ENCODE assay signal across 1 cellular context in the genomic region with DNA sequence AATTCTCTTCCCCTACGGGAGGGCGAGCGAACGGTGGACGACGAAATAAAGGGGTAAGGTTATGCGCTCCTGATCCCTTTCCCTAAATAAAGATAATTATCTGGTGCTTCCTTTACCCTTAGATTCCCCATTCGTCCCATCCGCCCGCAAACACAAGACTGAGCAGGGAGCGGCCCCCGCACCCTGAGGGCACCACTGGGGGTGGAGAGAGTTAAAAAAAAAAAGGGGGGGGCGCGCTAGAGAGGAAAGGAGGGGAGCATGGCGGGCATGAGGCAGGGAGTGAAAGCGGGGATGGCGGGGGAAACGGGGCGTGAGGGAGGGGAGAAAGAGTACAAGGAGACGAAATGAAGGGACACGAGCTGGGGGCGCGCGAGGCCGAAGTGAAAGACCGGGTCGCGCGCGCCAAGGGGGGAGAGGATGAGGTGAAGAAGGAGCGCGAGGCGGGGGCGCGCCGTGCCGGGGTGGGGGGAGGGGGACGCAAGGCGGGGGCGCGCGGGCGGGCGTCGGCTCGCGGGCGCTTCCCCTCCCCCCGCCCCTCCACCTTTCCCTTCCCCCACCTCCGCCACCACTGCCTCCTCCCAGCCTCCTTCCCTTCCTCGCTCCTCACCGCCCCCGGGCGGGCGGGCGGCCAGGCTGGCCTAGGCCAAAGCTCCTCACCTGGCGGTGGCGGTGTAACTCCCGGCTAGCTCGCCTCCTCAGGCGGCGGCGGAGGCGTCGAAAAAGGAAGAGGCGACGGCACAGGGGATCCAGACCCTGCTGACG.
TF ChIP-seq lines count a peak whose summit lies in the region.

No MANE protein-coding gene starts in this region.

TF ChIP-seq in K562, 482 proteins besides CTCF, POLR2A, EP300 and RAD21 (continued from another document and continues in another):
- TF ChIP-seq, protein P1, sequence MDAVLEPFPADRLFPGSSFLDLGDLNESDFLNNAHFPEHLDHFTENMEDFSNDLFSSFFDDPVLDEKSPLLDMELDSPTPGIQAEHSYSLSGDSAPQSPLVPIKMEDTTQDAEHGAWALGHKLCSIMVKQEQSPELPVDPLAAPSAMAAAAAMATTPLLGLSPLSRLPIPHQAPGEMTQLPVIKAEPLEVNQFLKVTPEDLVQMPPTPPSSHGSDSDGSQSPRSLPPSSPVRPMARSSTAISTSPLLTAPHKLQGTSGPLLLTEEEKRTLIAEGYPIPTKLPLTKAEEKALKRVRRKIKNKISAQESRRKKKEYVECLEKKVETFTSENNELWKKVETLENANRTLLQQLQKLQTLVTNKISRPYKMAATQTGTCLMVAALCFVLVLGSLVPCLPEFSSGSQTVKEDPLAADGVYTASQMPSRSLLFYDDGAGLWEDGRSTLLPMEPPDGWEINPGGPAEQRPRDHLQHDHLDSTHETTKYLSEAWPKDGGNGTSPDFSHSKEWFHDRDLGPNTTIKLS (IDR thresholded peaks at IDR 0.05; ENCODE audit: borderline replicate concordance, low read depth), result no peak
- TF ChIP-seq EGR1 (conservative IDR thresholded peaks at IDR 0.05) (peak; percentile 87), ZKSCAN1 (IDR thresholded peaks at IDR 0.05; ENCODE audit: low read depth, low read length) (no peak), NCOA6 (IDR thresholded peaks at IDR 0.05) (no peak), SMAD3 (CRISPR knock-in tag; conservative IDR thresholded peaks at IDR 0.05) (no peak), DPF2 (IDR thresholded peaks at IDR 0.05) (peak; percentile 52), KDM4B (IDR thresholded peaks at IDR 0.05; ENCODE audit: borderline replicate concordance in 2 of 2, low read depth in 1 of 2) (peak in 1 of 2 experiments; percentile 73; a peak in 1 of 4 replicates), SP2 (IDR thresholded peaks at IDR 0.05; ENCODE audit: extremely low read depth, low read depth, low read length, poor library complexity, severe bottlenecking) (peak; percentile 25), ZNF384 (IDR thresholded peaks at IDR 0.05; ENCODE audit: low read depth, low read length) (peak; percentile 58), ARNT (IDR thresholded peaks at IDR 0.05) (no peak), SMAD1 (IDR thresholded peaks at IDR 0.05; ENCODE audit: low read depth, low read length, partially characterized antibody) (peak; percentile 42), CBX3 (IDR thresholded peaks at IDR 0.05; ENCODE audit: borderline replicate concordance in 1 of 2, low read length in 2 of 2) (no peak), MTA1 (IDR thresholded peaks at IDR 0.05; ENCODE audit: borderline replicate concordance) (no peak), ZNF12 (CRISPR knock-in tag; IDR thresholded peaks at IDR 0.05) (no peak), NEUROD1 (IDR thresholded peaks at IDR 0.05; ENCODE audit: borderline replicate concordance, low read depth, low read length, partially characterized antibody) (no peak), KDM1A (IDR thresholded peaks at IDR 0.05) (peak in 1 of 2 experiments; percentile 52; a peak in 1 of 4 replicates), NCOA2 (IDR thresholded peaks at IDR 0.05; ENCODE audit: partially characterized antibody in 2 of 2) (no peak), HDAC8 (tag; IDR thresholded peaks at IDR 0.05) (no peak), ZNF347 (CRISPR knock-in tag; IDR thresholded peaks at IDR 0.05; ENCODE audit: low read depth) (no peak), LEF1 (IDR thresholded peaks at IDR 0.05) (no peak), ZNF668 (CRISPR knock-in tag; IDR thresholded peaks at IDR 0.05) (no peak), CHD4 (IDR thresholded peaks at IDR 0.05; ENCODE audit: insufficient read depth, insufficient replicate concordance, low read depth, low read length, poor library complexity, severe bottlenecking) (no peak), HNRNPUL1 (IDR thresholded peaks at IDR 0.05; ENCODE audit: low read length) (no peak), RBM39 (optimal IDR thresholded peaks at IDR 0.05; ENCODE audit: low read depth, low read length) (peak; percentile 59), MAFG (tag; conservative IDR thresholded peaks at IDR 0.05) (no peak), PHB (CRISPR knock-in tag; IDR thresholded peaks at IDR 0.05) (no peak), YY1 (IDR thresholded peaks at IDR 0.05; ENCODE audit: borderline replicate concordance in 1 of 3, control insufficient read depth in 1 of 3, extremely low read depth in 1 of 3, insufficient read depth in 3 of 3, insufficient read length in 1 of 3, insufficient replicate concordance in 2 of 3, low read depth in 1 of 3, low read length in 2 of 3) (peak in 1 of 3 experiments; percentile 65), CBX8 (IDR thresholded peaks at IDR 0.05; ENCODE audit: borderline replicate concordance, extremely low read depth, low read depth, low read length, poor library complexity, severe bottlenecking) (no peak), ZNF766 (CRISPR knock-in tag; conservative IDR thresholded peaks at IDR 0.05) (peak; percentile 58; the same call in 1 of the 2 replicates), NCOR1 (IDR thresholded peaks at IDR 0.05) (peak; percentile 60), BRF1 (IDR thresholded peaks at IDR 0.05; ENCODE audit: borderline replicate concordance, extremely low read depth, insufficient read length) (no peak), CREBBP (IDR thresholded peaks at IDR 0.05; ENCODE audit: low read depth, low read length) (no peak), SIRT6 (IDR thresholded peaks at IDR 0.05; ENCODE audit: low read depth, low read length) (no peak), GABPA (tag; conservative IDR thresholded peaks at IDR 0.05; ENCODE audit: low read depth) (0 out of 2 replicates have a peak, but pooled peaks have one; percentile 3), KAT7 (CRISPR knock-in tag; IDR thresholded peaks at IDR 0.05; ENCODE audit: borderline replicate concordance) (no peak), ZNF507 (tag; conservative IDR thresholded peaks at IDR 0.05) (no peak), CBX2 (IDR thresholded peaks at IDR 0.05; ENCODE audit: insufficient read depth, low read length, poor library complexity, severe bottlenecking) (no peak)
- TF ChIP-seq, protein P2, sequence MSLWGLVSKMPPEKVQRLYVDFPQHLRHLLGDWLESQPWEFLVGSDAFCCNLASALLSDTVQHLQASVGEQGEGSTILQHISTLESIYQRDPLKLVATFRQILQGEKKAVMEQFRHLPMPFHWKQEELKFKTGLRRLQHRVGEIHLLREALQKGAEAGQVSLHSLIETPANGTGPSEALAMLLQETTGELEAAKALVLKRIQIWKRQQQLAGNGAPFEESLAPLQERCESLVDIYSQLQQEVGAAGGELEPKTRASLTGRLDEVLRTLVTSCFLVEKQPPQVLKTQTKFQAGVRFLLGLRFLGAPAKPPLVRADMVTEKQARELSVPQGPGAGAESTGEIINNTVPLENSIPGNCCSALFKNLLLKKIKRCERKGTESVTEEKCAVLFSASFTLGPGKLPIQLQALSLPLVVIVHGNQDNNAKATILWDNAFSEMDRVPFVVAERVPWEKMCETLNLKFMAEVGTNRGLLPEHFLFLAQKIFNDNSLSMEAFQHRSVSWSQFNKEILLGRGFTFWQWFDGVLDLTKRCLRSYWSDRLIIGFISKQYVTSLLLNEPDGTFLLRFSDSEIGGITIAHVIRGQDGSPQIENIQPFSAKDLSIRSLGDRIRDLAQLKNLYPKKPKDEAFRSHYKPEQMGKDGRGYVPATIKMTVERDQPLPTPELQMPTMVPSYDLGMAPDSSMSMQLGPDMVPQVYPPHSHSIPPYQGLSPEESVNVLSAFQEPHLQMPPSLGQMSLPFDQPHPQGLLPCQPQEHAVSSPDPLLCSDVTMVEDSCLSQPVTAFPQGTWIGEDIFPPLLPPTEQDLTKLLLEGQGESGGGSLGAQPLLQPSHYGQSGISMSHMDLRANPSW (CRISPR knock-in tag; IDR thresholded peaks at IDR 0.05), result no peak
- TF ChIP-seq, protein P3, sequence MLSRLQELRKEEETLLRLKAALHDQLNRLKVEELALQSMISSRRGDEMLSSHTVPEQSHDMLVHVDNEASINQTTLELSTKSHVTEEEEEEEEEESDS (CRISPR knock-in tag; IDR thresholded peaks at IDR 0.05), result no peak
- TF ChIP-seq, protein P4, sequence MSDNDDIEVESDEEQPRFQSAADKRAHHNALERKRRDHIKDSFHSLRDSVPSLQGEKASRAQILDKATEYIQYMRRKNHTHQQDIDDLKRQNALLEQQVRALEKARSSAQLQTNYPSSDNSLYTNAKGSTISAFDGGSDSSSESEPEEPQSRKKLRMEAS (CRISPR knock-in tag; IDR thresholded peaks at IDR 0.05), result peak; percentile 46; the same call in 1 of the 2 replicates
- TF ChIP-seq, protein P5, sequence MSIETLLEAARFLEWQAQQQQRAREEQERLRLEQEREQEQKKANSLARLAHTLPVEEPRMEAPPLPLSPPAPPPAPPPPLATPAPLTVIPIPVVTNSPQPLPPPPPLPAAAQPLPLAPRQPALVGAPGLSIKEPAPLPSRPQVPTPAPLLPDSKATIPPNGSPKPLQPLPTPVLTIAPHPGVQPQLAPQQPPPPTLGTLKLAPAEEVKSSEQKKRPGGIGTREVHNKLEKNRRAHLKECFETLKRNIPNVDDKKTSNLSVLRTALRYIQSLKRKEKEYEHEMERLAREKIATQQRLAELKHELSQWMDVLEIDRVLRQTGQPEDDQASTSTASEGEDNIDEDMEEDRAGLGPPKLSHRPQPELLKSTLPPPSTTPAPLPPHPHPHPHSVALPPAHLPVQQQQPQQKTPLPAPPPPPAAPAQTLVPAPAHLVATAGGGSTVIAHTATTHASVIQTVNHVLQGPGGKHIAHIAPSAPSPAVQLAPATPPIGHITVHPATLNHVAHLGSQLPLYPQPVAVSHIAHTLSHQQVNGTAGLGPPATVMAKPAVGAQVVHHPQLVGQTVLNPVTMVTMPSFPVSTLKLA (conservative IDR thresholded peaks at IDR 0.05), result peak in 1 of 2 experiments; percentile 59; a peak in 2 of 4 replicates
- TF ChIP-seq, protein P6, sequence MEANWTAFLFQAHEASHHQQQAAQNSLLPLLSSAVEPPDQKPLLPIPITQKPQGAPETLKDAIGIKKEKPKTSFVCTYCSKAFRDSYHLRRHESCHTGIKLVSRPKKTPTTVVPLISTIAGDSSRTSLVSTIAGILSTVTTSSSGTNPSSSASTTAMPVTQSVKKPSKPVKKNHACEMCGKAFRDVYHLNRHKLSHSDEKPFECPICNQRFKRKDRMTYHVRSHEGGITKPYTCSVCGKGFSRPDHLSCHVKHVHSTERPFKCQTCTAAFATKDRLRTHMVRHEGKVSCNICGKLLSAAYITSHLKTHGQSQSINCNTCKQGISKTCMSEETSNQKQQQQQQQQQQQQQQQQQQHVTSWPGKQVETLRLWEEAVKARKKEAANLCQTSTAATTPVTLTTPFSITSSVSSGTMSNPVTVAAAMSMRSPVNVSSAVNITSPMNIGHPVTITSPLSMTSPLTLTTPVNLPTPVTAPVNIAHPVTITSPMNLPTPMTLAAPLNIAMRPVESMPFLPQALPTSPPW (CRISPR knock-in tag; IDR thresholded peaks at IDR 0.05), result peak; percentile 97
- TF ChIP-seq, protein P7, sequence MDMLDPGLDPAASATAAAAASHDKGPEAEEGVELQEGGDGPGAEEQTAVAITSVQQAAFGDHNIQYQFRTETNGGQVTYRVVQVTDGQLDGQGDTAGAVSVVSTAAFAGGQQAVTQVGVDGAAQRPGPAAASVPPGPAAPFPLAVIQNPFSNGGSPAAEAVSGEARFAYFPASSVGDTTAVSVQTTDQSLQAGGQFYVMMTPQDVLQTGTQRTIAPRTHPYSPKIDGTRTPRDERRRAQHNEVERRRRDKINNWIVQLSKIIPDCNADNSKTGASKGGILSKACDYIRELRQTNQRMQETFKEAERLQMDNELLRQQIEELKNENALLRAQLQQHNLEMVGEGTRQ (CRISPR knock-in tag; IDR thresholded peaks at IDR 0.05), result no peak
- TF ChIP-seq, protein P8, sequence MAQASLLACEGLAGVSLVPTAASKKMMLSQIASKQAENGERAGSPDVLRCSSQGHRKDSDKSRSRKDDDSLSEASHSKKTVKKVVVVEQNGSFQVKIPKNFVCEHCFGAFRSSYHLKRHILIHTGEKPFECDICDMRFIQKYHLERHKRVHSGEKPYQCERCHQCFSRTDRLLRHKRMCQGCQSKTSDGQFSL (CRISPR knock-in tag; IDR thresholded peaks at IDR 0.05), result peak; percentile 76
- TF ChIP-seq, protein P8 (tag; IDR thresholded peaks at IDR 0.05), result peak in 1 of 2 experiments; percentile 86; a peak in 2 of 4 replicates
- TF ChIP-seq, protein P9, sequence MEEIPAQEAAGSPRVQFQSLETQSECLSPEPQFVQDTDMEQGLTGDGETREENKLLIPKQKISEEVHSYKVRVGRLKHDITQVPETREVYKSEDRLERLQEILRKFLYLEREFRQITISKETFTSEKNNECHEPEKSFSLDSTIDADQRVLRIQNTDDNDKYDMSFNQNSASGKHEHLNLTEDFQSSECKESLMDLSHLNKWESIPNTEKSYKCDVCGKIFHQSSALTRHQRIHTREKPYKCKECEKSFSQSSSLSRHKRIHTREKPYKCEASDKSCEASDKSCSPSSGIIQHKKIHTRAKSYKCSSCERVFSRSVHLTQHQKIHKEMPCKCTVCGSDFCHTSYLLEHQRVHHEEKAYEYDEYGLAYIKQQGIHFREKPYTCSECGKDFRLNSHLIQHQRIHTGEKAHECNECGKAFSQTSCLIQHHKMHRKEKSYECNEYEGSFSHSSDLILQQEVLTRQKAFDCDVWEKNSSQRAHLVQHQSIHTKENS (CRISPR knock-in tag; IDR thresholded peaks at IDR 0.05), result no peak
- TF ChIP-seq, protein P10, sequence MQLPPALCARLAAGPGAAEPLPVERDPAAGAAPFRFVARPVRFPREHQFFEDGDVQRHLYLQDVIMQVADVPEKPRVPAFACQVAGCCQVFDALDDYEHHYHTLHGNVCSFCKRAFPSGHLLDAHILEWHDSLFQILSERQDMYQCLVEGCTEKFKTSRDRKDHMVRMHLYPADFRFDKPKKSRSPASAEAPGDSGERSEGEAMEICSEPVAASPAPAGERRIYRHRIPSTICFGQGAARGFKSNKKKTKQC (CRISPR knock-in tag; IDR thresholded peaks at IDR 0.05), result peak; percentile 51; the same call in 1 of the 2 replicates
- TF ChIP-seq, protein P11, sequence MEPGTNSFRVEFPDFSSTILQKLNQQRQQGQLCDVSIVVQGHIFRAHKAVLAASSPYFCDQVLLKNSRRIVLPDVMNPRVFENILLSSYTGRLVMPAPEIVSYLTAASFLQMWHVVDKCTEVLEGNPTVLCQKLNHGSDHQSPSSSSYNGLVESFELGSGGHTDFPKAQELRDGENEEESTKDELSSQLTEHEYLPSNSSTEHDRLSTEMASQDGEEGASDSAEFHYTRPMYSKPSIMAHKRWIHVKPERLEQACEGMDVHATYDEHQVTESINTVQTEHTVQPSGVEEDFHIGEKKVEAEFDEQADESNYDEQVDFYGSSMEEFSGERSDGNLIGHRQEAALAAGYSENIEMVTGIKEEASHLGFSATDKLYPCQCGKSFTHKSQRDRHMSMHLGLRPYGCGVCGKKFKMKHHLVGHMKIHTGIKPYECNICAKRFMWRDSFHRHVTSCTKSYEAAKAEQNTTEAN (CRISPR knock-in tag; IDR thresholded peaks at IDR 0.05), result no peak
- TF ChIP-seq, protein P12, sequence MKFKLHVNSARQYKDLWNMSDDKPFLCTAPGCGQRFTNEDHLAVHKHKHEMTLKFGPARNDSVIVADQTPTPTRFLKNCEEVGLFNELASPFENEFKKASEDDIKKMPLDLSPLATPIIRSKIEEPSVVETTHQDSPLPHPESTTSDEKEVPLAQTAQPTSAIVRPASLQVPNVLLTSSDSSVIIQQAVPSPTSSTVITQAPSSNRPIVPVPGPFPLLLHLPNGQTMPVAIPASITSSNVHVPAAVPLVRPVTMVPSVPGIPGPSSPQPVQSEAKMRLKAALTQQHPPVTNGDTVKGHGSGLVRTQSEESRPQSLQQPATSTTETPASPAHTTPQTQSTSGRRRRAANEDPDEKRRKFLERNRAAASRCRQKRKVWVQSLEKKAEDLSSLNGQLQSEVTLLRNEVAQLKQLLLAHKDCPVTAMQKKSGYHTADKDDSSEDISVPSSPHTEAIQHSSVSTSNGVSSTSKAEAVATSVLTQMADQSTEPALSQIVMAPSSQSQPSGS (CRISPR knock-in tag; IDR thresholded peaks at IDR 0.05), result no peak
